ENCODE assay signal across 10 cellular contexts in genomic region chr15:22895465-22896190, GRCh38. TPM values are rescaled to one million over a fixed set of nuclear protein-coding genes. Genes with fewer than 3 reads are reported as not detected.
DNase-seq lines count a peak whose midpoint lies in the region; ATAC-seq and TF ChIP-seq lines count a peak whose summit lies in the region.
"Had no signal": no experiment of that assay in that cellular context is flagged by ENCODE, and none has a peak within 500 bp of the region (broad histone marks: within the 10 kb centered on the region; RNA-seq: fewer than 3 reads in every experiment).

No MANE protein-coding gene starts in this region.

- H3K4me3 Mint-ChIP-seq in osteocyte (ENCODE audit: unreplicated experiment), result no peak overlapping the region
- H3K4me3 Mint-ChIP-seq: brain had no signal

- H3K9me3 Mint-ChIP-seq in osteocyte (ENCODE audit: unreplicated experiment), result no peaks in the 10 kb centered on the region
- H3K9me3 Mint-ChIP-seq: brain had no signal

- peaks cover 10% of the 10 kb centered on the region for H3K4me1 Mint-ChIP-seq in osteocyte (ENCODE audit: unreplicated experiment)
- H3K4me1 Mint-ChIP-seq: brain had no signal

- H3K79me2 ChIP-seq in OCI-LY3 (ENCODE audit: low read length), result no peaks in the 10 kb centered on the region

- ATAC-seq in GM18498 (IDR thresholded peaks at IDR 0.05; ENCODE audit: unreplicated experiment), result peak; percentile 63
- ATAC-seq in GM21786 (IDR thresholded peaks at IDR 0.05; ENCODE audit: unreplicated experiment), result peak; percentile 72

- no peaks in the 10 kb centered on the region for H3K27me3 Mint-ChIP-seq in osteocyte (ENCODE audit: unreplicated experiment)
- H3K27me3 Mint-ChIP-seq: brain had no signal

- H3K27ac Mint-ChIP-seq in osteocyte (ENCODE audit: unreplicated experiment), result no peak overlapping the region
- H3K27ac Mint-ChIP-seq: brain had no signal

- peaks cover 7% of the 10 kb centered on the region for H3K4me1 ChIP-seq in OCI-LY3 (ENCODE audit: low read length)

- no peaks in the 10 kb centered on the region for H3K9me3 ChIP-seq in OCI-LY3 (ENCODE audit: insufficient read depth, low read length)

- no peak for TF ChIP-seq CTCF in OCI-LY3 (IDR thresholded peaks at IDR 0.05; ENCODE audit: low read depth, low read length)
- no peak for TF ChIP-seq CTCF in osteocyte (IDR thresholded peaks at IDR 0.05)

- no peaks in the 10 kb centered on the region for H4K20me1 ChIP-seq in OCI-LY3 (ENCODE audit: insufficient read depth, low read length)

- H3K27me3 ChIP-seq in OCI-LY3 (ENCODE audit: low read depth, low read length), result no peaks in the 10 kb centered on the region

- H2AFZ ChIP-seq in OCI-LY3 (ENCODE audit: low read depth, low read length), result no peak overlapping the region

- H3K4me2 ChIP-seq in OCI-LY3 (ENCODE audit: low read length), result 0 out of 2 replicates have a peak overlapping the region, but pooled peaks have one; percentile 1

- DNase-seq in iPS-NIHi7 (ENCODE audit: extremely low spot score) (peak; percentile 35), osteocyte (ENCODE audit: extremely low spot score, unreplicated experiment) (no peak), NCI-H524 (lab: John Stamatoyannopoulos, UW) (no peak), hypothalamus (lab: John Stamatoyannopoulos, UW) (no peak)
- no peak for DNase-seq in activated CD4-positive, CD25-positive, alpha-beta regulatory T cell (lab: John Stamatoyannopoulos, UW)

- peaks cover 35% of the 10 kb centered on the region for H3K36me3 Mint-ChIP-seq in osteocyte (ENCODE audit: unreplicated experiment)

- H3K27ac ChIP-seq in OCI-LY3 (ENCODE audit: low read length), result no peak overlapping the region

- no peak overlapping the region for H3K4me3 ChIP-seq in OCI-LY3 (ENCODE audit: low read length)
- H3K4me3 ChIP-seq: skin epidermis had no signal

- H3K9ac ChIP-seq in OCI-LY3 (ENCODE audit: low read length), result no peak overlapping the region

- H3K36me3 ChIP-seq in OCI-LY3 (replicated peaks; ENCODE audit: low read depth, low read length), result peaks cover 4% of the 10 kb centered on the region

RNA-seq across cellular contexts. Expression of gene NIPA2, which starts 57.2 kb away (rescaled TPM):
- total RNA-seq in osteocyte, result 57.1 TPM in 2 replicates
